ENCODE assay signal across 9 cellular contexts in the genomic region with DNA sequence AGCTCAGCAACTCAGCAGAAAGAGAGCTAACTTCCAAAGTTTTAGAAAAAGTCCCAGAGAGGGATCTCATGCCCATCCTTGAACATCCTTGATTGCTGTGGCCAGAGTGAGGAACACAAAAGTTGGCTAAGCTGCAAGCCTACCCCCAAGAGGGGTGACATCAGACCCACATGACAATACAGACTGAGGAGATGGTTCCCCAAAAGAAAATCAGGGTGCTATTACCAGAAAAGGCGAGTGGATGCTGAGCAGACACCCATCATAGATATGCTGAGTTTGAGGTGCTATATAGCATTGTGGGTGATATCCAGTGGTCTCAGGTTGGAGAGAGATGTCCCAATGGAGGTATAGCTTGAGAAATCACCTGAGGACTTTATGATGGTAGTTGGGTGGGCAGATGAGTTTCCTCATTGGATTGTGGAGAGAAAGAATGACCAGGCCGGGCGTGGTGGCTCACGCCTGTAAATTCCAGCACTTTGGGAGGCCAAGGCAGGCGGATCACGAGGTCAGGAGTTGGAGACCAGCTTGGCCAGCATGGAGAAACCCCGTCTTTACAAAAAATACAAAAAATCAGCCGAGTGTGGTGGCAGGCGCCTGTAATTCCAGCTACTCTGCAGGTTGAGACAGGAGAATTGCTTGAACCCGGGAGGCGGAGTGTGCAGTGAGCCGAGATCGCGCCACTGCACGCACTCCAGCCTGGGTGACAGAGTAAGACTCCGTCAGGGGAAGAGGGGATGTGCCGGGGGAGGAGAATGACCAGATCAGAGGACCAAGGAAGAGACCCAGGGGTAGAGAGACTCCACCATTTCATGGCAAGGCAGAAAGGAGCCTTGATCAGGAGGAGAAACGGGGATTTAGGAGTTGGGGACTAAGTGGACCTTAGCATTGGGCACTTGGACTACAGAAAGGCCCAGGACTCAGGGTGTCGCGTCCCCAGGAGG. TPM values are rescaled to one million over a fixed set of nuclear protein-coding genes. Genes with fewer than 3 reads are reported as not detected.
DNase-seq lines count a peak whose midpoint lies in the region; ATAC-seq, FAIRE-seq and TF ChIP-seq lines count a peak whose summit lies in the region.
"Had no signal": no experiment of that assay in that cellular context is flagged by ENCODE, and none has a peak within 500 bp of the region (broad histone marks: within the 10 kb centered on the region; RNA-seq: fewer than 3 reads in every experiment).

No MANE protein-coding gene starts in this region.

- H3K4me2 ChIP-seq in PC-3 (ENCODE audit: low read length) (peak overlapping the region; percentile 93), endothelial cell of umbilical vein (ENCODE audit: insufficient read depth, low read length) (no peak overlapping the region)

- CTCF ChIA-PET in PC-3 (lab: Charles Lee) (interaction anchor here (0.6 to 1.2 kb wide), 7 partner anchors 16 to 250 kb away, joined by 3 to 15 read pairs (median 5); partner anchors contain the start of gene IRF9), endothelial cell of umbilical vein (lab: Charles Lee) (interaction anchor here (0.8 to 9.6 kb wide), 8 partner anchors 11 to 214 kb away, joined by 3 to 319 read pairs (median 6); partner anchors contain the start of genes CIDEB, DCAF11 and NRL)

- ATAC-seq in CD4-positive, CD25-positive, alpha-beta regulatory T cell (ENCODE audit: low read depth in 2 of 2) = no peak
- ATAC-seq in PC-3 (no peak), HG03354 (IDR thresholded peaks at IDR 0.05; ENCODE audit: poor library complexity, severe bottlenecking, unreplicated experiment) (no peak), HG02981 (IDR thresholded peaks at IDR 0.05; ENCODE audit: unreplicated experiment) (no peak), HG02763 (IDR thresholded peaks at IDR 0.05; ENCODE audit: unreplicated experiment) (no peak)
- ATAC-seq in activated CD4-positive, CD25-positive, alpha-beta regulatory T cell treated with anti-CD3 and anti-CD28 coated beads, Interleukin-2, amount 50 U/mL, for 24 hours = no peak

- dilution Hi-C loops in endothelial cell of umbilical vein (cut with MboI; ENCODE audit: extremely low pct_ligation_motif_present, low sequenced_read_pairs) = no loop called here

- H4K20me1 ChIP-seq in PC-3 (ENCODE audit: low read length) (no peaks in the 10 kb centered on the region), endothelial cell of umbilical vein (replicated peaks; ENCODE audit: control insufficient read depth, extremely low read depth, insufficient read depth, low read length) (no peaks in the 10 kb centered on the region)

- H3K36me3 ChIP-seq in CD4-positive, CD25-positive, alpha-beta regulatory T cell (ENCODE audit: control insufficient read depth, insufficient read depth, low read length) = peaks cover 8% of the 10 kb centered on the region
- H3K36me3 ChIP-seq in PC-3 (ENCODE audit: low read depth, low read length) (no peaks in the 10 kb centered on the region), endothelial cell of umbilical vein (ENCODE audit: control insufficient read depth in 2 of 2, extremely low read depth in 1 of 2, insufficient read depth in 2 of 2, low read length in 2 of 2) (no peaks in the 10 kb centered on the region), neutrophil (no peaks in the 10 kb centered on the region)

- peak overlapping the region; percentile 79; the same call in 1 of the 2 replicates for H3K9ac ChIP-seq in PC-3 (ENCODE audit: low read length)
- no peak overlapping the region for H3K9ac ChIP-seq in endothelial cell of umbilical vein (replicated peaks; ENCODE audit: extremely low read depth, insufficient read depth, low read length)

- H3K4me3 ChIP-seq in CD4-positive, CD25-positive, alpha-beta regulatory T cell (ENCODE audit: low read depth, low read length) = peak overlapping the region; percentile 31
- peak overlapping the region; percentile 83; the same call in 1 of the 2 replicates for H3K4me3 ChIP-seq in PC-3 (ENCODE audit: low read length)
- peak overlapping the region in 1 of 3 experiments; percentile 74 for H3K4me3 ChIP-seq in endothelial cell of umbilical vein (replicated peaks in 1 of 3; ENCODE audit: insufficient read depth in 1 of 3, low read depth in 1 of 3, low read length in 3 of 3)
- H3K4me3 ChIP-seq in neutrophil (ENCODE audit: low read depth in 1 of 2, low read length in 1 of 2) = peak overlapping the region; percentile 74 to 99

- H3F3A ChIP-seq in PC-3 (ENCODE audit: low read length, unreplicated experiment) = no peaks in the 10 kb centered on the region

- H3K4me1 Mint-ChIP-seq in CD4-positive, CD25-positive, alpha-beta regulatory T cell = peaks cover 8 to 41% (median 25%) of the 10 kb centered on the region in 4 donors

- no peak for TF ChIP-seq CTCF in PC-3 (conservative IDR thresholded peaks at IDR 0.05; ENCODE audit: low read depth, low read length)
- TF ChIP-seq CTCF in endothelial cell of umbilical vein (IDR thresholded peaks at IDR 0.05; ENCODE audit: extremely low read depth in 1 of 2, insufficient read depth in 1 of 2, low read depth in 1 of 2, low read length in 2 of 2) = no peak
- no peak for TF ChIP-seq CTCF in neutrophil (IDR thresholded peaks at IDR 0.05)

- no peak for FAIRE-seq in endothelial cell of umbilical vein (lab: Jason Lieb, UNC)
- FAIRE-seq: urothelium cell line had no signal

- no peaks in the 10 kb centered on the region for H3K9me3 Mint-ChIP-seq in CD4-positive, CD25-positive, alpha-beta regulatory T cell

- peak overlapping the region; percentile 86 for H3K27ac ChIP-seq in CD4-positive, CD25-positive, alpha-beta regulatory T cell (ENCODE audit: insufficient read depth, low read length, poor library complexity, severe bottlenecking)
- H3K27ac ChIP-seq in PC-3 (ENCODE audit: low read length) (no peak overlapping the region), endothelial cell of umbilical vein (ENCODE audit: insufficient read depth, low read depth, low read length) (no peak overlapping the region), neutrophil (peak overlapping the region; percentile 81)

- H3K9me3 ChIP-seq in CD4-positive, CD25-positive, alpha-beta regulatory T cell (ENCODE audit: control insufficient read depth in 2 of 2, low read length in 2 of 2) = no peaks in the 10 kb centered on the region
- H3K9me3 ChIP-seq in PC-3 (ENCODE audit: low read length) (no peaks in the 10 kb centered on the region), endothelial cell of umbilical vein (replicated peaks; ENCODE audit: control insufficient read depth, insufficient read depth, low read length) (no peaks in the 10 kb centered on the region), neutrophil (no peaks in the 10 kb centered on the region)

- peaks cover 4% of the 10 kb centered on the region for H3K36me3 Mint-ChIP-seq in CD4-positive, CD25-positive, alpha-beta regulatory T cell

- POLR2A ChIA-PET in PC-3 (lab: Charles Lee; ENCODE audit: unreplicated experiment) (interaction anchor here (0.6 to 1.1 kb wide), 6 partner anchors 13 to 524 kb away, joined by 4 to 26 read pairs (median 5); partner anchors contain the start of genes EMC9, IRF9 and RNF31), endothelial cell of umbilical vein (lab: Charles Lee) (interaction anchor here (0.7 to 3.1 kb wide), 3 partner anchors 10 to 21 kb away, joined by 3 to 11 read pairs (median 4); partner anchors contain the start of genes DCAF11 and NRL)

- intact Hi-C loops in PC-3 (cut with micrococcal nuclease) = no loop called here
- intact Hi-C loops in endothelial cell of umbilical vein (cut with micrococcal nuclease) = no loop called here

- peak overlapping the region; percentile 89 to 99 (median 99) for H3K4me3 Mint-ChIP-seq in CD4-positive, CD25-positive, alpha-beta regulatory T cell

- no peak for TF ChIP-seq POLR2A in endothelial cell of umbilical vein (IDR thresholded peaks at IDR 0.05; ENCODE audit: low read depth, low read length)

- H3K79me2 ChIP-seq in PC-3 (ENCODE audit: low read length) (peaks cover 8% of the 10 kb centered on the region; the same call in 1 of the 2 replicates), endothelial cell of umbilical vein (ENCODE audit: control insufficient read depth, insufficient read depth, low read length) (peaks cover 4% of the 10 kb centered on the region)

- BruUV-seq in PC-3 (replicated peaks; lab: Mats Ljungman, UMichigan) (TSS peak; percentile 88), endothelial cell of umbilical vein (replicated peaks; lab: Mats Ljungman, UMichigan) (TSS peak; percentile 38)

- peak overlapping the region; percentile 81 to 94 (median 87) for H3K27ac Mint-ChIP-seq in CD4-positive, CD25-positive, alpha-beta regulatory T cell

- H2AFZ ChIP-seq in PC-3 (ENCODE audit: low read length) (peak overlapping the region; percentile 97), endothelial cell of umbilical vein (ENCODE audit: low read depth, low read length) (peak overlapping the region; percentile 84)

- H3K27me3 ChIP-seq in CD4-positive, CD25-positive, alpha-beta regulatory T cell (ENCODE audit: control insufficient read depth, insufficient read depth, low read length) = no peaks in the 10 kb centered on the region
- H3K27me3 ChIP-seq in PC-3 (ENCODE audit: low read length) (no peaks in the 10 kb centered on the region), endothelial cell of umbilical vein (ENCODE audit: control insufficient read depth in 2 of 2, insufficient read depth in 2 of 2, low read length in 2 of 2) (no peaks in the 10 kb centered on the region), neutrophil (peaks cover 38% of the 10 kb centered on the region)

- no peaks in the 10 kb centered on the region for H3K27me3 Mint-ChIP-seq in CD4-positive, CD25-positive, alpha-beta regulatory T cell

- no peaks in the 10 kb centered on the region for H3K9me2 ChIP-seq in PC-3 (replicated peaks; ENCODE audit: low read length)

- H3K9me1 ChIP-seq in endothelial cell of umbilical vein (replicated peaks; ENCODE audit: control insufficient read depth, extremely low read depth, insufficient read depth, low read length) = no peaks in the 10 kb centered on the region

- H3K4me1 ChIP-seq in CD4-positive, CD25-positive, alpha-beta regulatory T cell (ENCODE audit: control insufficient read depth, insufficient read depth, low read length, poor library complexity, severe bottlenecking) = peaks cover 25% of the 10 kb centered on the region
- H3K4me1 ChIP-seq in PC-3 (ENCODE audit: insufficient read depth, low read length) (peaks cover 9% of the 10 kb centered on the region), endothelial cell of umbilical vein (ENCODE audit: control insufficient read depth, extremely low read depth, insufficient read depth, low read length) (peaks cover 9% of the 10 kb centered on the region), neutrophil (ENCODE audit: control insufficient read depth in 1 of 2, insufficient read depth in 1 of 2, low read depth in 1 of 2, low read length in 1 of 2) (peaks cover 11 to 14% of the 10 kb centered on the region in 2 experiments)

- no peak for DNase-seq in CD4-positive, CD25-positive, alpha-beta regulatory T cell
- DNase-seq in PC-3 (no peak), endothelial cell of umbilical vein (ENCODE audit: low read depth, low spot score) (no peak)

RNA-seq across cellular contexts. Expression of gene PCK2, which starts 0.9 kb away (rescaled TPM):
- 21.0 TPM for total RNA-seq in CD4-positive, CD25-positive, alpha-beta regulatory T cell
- polyA plus RNA-seq in CD4-positive, CD25-positive, alpha-beta regulatory T cell = 10 to 100 TPM; 26.3 to 32.2 (median 27.8) TPM
- total RNA-seq in PC-3 (2014; rRNA removed) = 10.0 and 11.6 TPM in 2 replicates
- 24.5 and 25.1 TPM in 2 replicates for total RNA-seq in endothelial cell of umbilical vein
- polyA plus RNA-seq in endothelial cell of umbilical vein = 23.5 and 26.4 TPM in 2 replicates
- polyA plus RNA-seq in endothelial cell of umbilical vein (2011; cell fraction: cytosol; rRNA removed) = 16.7 and 19.4 TPM in 2 replicates
- 15.8 and 21.0 TPM in 2 replicates for polyA plus RNA-seq in endothelial cell of umbilical vein (2011; cell fraction: nucleus; rRNA removed)
- 9.0 and 10.9 TPM in 2 replicates for polyA plus RNA-seq in endothelial cell of umbilical vein (2012)
- polyA minus RNA-seq in endothelial cell of umbilical vein = 22.8 and 24.3 TPM in 2 replicates
- 55.3 TPM for polyA minus RNA-seq in endothelial cell of umbilical vein (2011; cell fraction: cytosol; rRNA and poly(A)+ RNA removed)
- 6.8 and 10.2 TPM in 2 replicates for polyA minus RNA-seq in endothelial cell of umbilical vein (2011; cell fraction: nucleus; rRNA and poly(A)+ RNA removed)

RNA-seq across cellular contexts. Expression of gene DCAF11, which starts 21.3 kb away (rescaled TPM):
- total RNA-seq in CD4-positive, CD25-positive, alpha-beta regulatory T cell = 97.8 TPM
- 10 to 100 TPM; 73.4 to 95.7 (median 82.3) TPM for polyA plus RNA-seq in CD4-positive, CD25-positive, alpha-beta regulatory T cell
- total RNA-seq in PC-3 (2014; rRNA removed) (68.2 and 85.8 TPM in 2 replicates), endothelial cell of umbilical vein (32.1 and 38.5 TPM in 2 replicates)
- 33.8 and 37.3 TPM in 2 replicates for polyA plus RNA-seq in endothelial cell of umbilical vein
- polyA plus RNA-seq in endothelial cell of umbilical vein (2011; cell fraction: cytosol; rRNA removed) = 27.6 and 29.8 TPM in 2 replicates
- 33.2 and 36.5 TPM in 2 replicates for polyA plus RNA-seq in endothelial cell of umbilical vein (2011; cell fraction: nucleus; rRNA removed)
- 22.3 and 22.4 TPM in 2 replicates for polyA plus RNA-seq in endothelial cell of umbilical vein (2012)
- 45.1 and 58.5 TPM in 2 replicates for polyA minus RNA-seq in endothelial cell of umbilical vein
- 37.8 TPM for polyA minus RNA-seq in endothelial cell of umbilical vein (2011; cell fraction: cytosol; rRNA and poly(A)+ RNA removed)
- polyA minus RNA-seq in endothelial cell of umbilical vein (2011; cell fraction: nucleus; rRNA and poly(A)+ RNA removed) = 17.3 and 19.6 TPM in 2 replicates

RNA-seq across cellular contexts. Expression of gene NRL, which starts 21.5 kb away (rescaled TPM):
- total RNA-seq in CD4-positive, CD25-positive, alpha-beta regulatory T cell = 2.8 TPM
- 1 to 10 TPM; 1.9 to 2.9 (median 2.1) TPM for polyA plus RNA-seq in CD4-positive, CD25-positive, alpha-beta regulatory T cell
- total RNA-seq in PC-3 (2014; rRNA removed) (1.5 and 1.7 TPM in 2 replicates), endothelial cell of umbilical vein (0.62 and 0.71 TPM in 2 replicates)
- 1.1 and 1.9 TPM in 2 replicates for polyA plus RNA-seq in endothelial cell of umbilical vein
- polyA plus RNA-seq in endothelial cell of umbilical vein (2011; cell fraction: cytosol; rRNA removed) = 1.1 and 1.2 TPM in 2 replicates
- polyA plus RNA-seq in endothelial cell of umbilical vein (2011; cell fraction: nucleus; rRNA removed) = 0.57 and 0.64 TPM in 2 replicates
- polyA plus RNA-seq in endothelial cell of umbilical vein (2012) = 0.13 and 0.26 TPM in 2 replicates
- polyA minus RNA-seq in endothelial cell of umbilical vein = 0.21 and 0.66 TPM in 2 replicates
- polyA minus RNA-seq in endothelial cell of umbilical vein (2011; cell fraction: cytosol; rRNA and poly(A)+ RNA removed) = 1.0 TPM
- polyA minus RNA-seq in endothelial cell of umbilical vein (2011; cell fraction: nucleus; rRNA and poly(A)+ RNA removed) = 0.43 and 1.3 TPM in 2 replicates

RNA-seq across cellular contexts. Expression of gene CPNE6, which starts 21.9 kb away (rescaled TPM):
- not detected for total RNA-seq in CD4-positive, CD25-positive, alpha-beta regulatory T cell
- not detected for polyA plus RNA-seq in CD4-positive, CD25-positive, alpha-beta regulatory T cell
- total RNA-seq in PC-3 (2014; rRNA removed) (not detected in 2 replicates), endothelial cell of umbilical vein (not detected in 2 replicates)
- polyA plus RNA-seq in endothelial cell of umbilical vein = not detected in 2 replicates
- not detected in 2 replicates for polyA plus RNA-seq in endothelial cell of umbilical vein (2011; cell fraction: cytosol; rRNA removed)
- not detected in 2 replicates for polyA plus RNA-seq in endothelial cell of umbilical vein (2011; cell fraction: nucleus; rRNA removed)
- not detected in 2 replicates for polyA plus RNA-seq in endothelial cell of umbilical vein (2012)
- polyA minus RNA-seq in endothelial cell of umbilical vein = not detected in 2 replicates
- not detected for polyA minus RNA-seq in endothelial cell of umbilical vein (2011; cell fraction: cytosol; rRNA and poly(A)+ RNA removed)
- polyA minus RNA-seq in endothelial cell of umbilical vein (2011; cell fraction: nucleus; rRNA and poly(A)+ RNA removed) = not detected in 2 replicates

RNA-seq across cellular contexts. Expression of gene FITM1, which starts 37.2 kb away (rescaled TPM):
- total RNA-seq in CD4-positive, CD25-positive, alpha-beta regulatory T cell = 1.1 TPM
- under 1 TPM in 3 of 4 donors, not detected in 1; 0.20 to 0.42 (median 0.24) TPM for polyA plus RNA-seq in CD4-positive, CD25-positive, alpha-beta regulatory T cell
- total RNA-seq in PC-3 (2014; rRNA removed) (0.55 TPM in 1 of 2 replicates, not detected in the other), endothelial cell of umbilical vein (not detected in 2 replicates)
- polyA plus RNA-seq in endothelial cell of umbilical vein = 0.54 and 0.81 TPM in 2 replicates
- polyA plus RNA-seq in endothelial cell of umbilical vein (2011; cell fraction: cytosol; rRNA removed) = 0.10 and 0.20 TPM in 2 replicates
- polyA plus RNA-seq in endothelial cell of umbilical vein (2011; cell fraction: nucleus; rRNA removed) = 0.75 and 1.1 TPM in 2 replicates
- polyA plus RNA-seq in endothelial cell of umbilical vein (2012) = not detected in 2 replicates
- polyA minus RNA-seq in endothelial cell of umbilical vein = 0.39 TPM in 1 of 2 replicates, not detected in the other
- polyA minus RNA-seq in endothelial cell of umbilical vein (2011; cell fraction: cytosol; rRNA and poly(A)+ RNA removed) = not detected
- 0.48 TPM in 1 of 2 replicates, not detected in the other for polyA minus RNA-seq in endothelial cell of umbilical vein (2011; cell fraction: nucleus; rRNA and poly(A)+ RNA removed)

Comparison
In these comparisons a context has a peak if more than half of its experiments do, and no peak if none do; other contexts are left out.
1. H3K27ac ChIP-seq: peak in CD4-positive, CD25-positive, alpha-beta regulatory T cell (single experiment) and neutrophil (single experiment); none in PC-3 (single experiment) and endothelial cell of umbilical vein (single experiment).